ENCODE assay signal across 20 cellular contexts in the genomic region with DNA sequence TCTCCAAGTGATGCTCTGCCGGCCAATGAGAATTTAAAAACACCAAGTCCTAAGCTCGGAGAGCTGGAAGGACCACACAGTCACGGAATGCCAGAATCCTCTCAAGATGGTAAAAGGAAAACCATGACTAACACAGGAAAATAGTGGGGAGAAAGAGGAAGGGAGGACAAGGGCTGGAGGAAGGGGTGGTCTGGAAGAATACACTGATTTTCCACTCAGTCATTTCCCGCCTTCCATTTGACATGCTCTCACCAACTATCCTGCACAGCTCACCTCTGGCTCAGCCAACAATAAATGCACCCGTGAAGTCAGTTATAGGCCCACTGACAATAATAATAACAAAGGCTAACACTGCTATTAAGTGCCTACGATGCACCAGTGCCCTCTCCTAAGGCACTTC. TPM values are rescaled to one million over a fixed set of nuclear protein-coding genes. Genes with fewer than 3 reads are reported as not detected.
DNase-seq lines count a peak whose midpoint lies in the region; ATAC-seq, FAIRE-seq and TF ChIP-seq lines count a peak whose summit lies in the region.
"Had no signal": no experiment of that assay in that cellular context is flagged by ENCODE, and none has a peak within 500 bp of the region (broad histone marks: within the 10 kb centered on the region; RNA-seq: fewer than 3 reads in every experiment).

No MANE protein-coding gene starts in this region.

- H3K4me3 ChIP-seq in astrocyte (ENCODE audit: insufficient read depth, low read depth, low read length), result no peak overlapping the region

- no peak overlapping the region for H2AFZ ChIP-seq in astrocyte (ENCODE audit: low read depth, low read length)

- H3K27me3 Mint-ChIP-seq in activated T-cell treated with anti-CD3 and anti-CD28 coated beads, Interleukin-2, amount 50 U/mL, for 24 hours, result no peaks in the 10 kb centered on the region
- H3K27me3 Mint-ChIP-seq in astrocyte (ENCODE audit: low read depth, unreplicated experiment) (no peaks in the 10 kb centered on the region), glutamatergic neuron (ENCODE audit: unreplicated experiment) (peaks cover 5% of the 10 kb centered on the region)
- H3K27me3 Mint-ChIP-seq: B cell had no signal

- TF ChIP-seq CTCF in astrocyte (IDR thresholded peaks at IDR 0.05; ENCODE audit: insufficient read depth, low read depth, low read length) (no peak), glutamatergic neuron (IDR thresholded peaks at IDR 0.05; ENCODE audit: partially characterized antibody, unreplicated experiment) (no peak)

- peak overlapping the region; percentile 0 for H3K9ac ChIP-seq in astrocyte (ENCODE audit: low read length)

- no peak overlapping the region for H3K4me3 Mint-ChIP-seq in activated T-cell treated with anti-CD3 and anti-CD28 coated beads, Interleukin-2, amount 50 U/mL, for 24 hours
- H3K4me3 Mint-ChIP-seq in astrocyte (ENCODE audit: unreplicated experiment) (no peak overlapping the region), glutamatergic neuron (ENCODE audit: unreplicated experiment) (no peak overlapping the region)
- no peak overlapping the region for H3K4me3 Mint-ChIP-seq in stimulated activated effector memory CD8-positive, alpha-beta T cell treated with anti-CD3 and anti-CD28 coated beads, Interleukin-12 subunit alpha, Interleukin-12 subunit beta, amount 100 ng/mL, for 72 hours
- H3K4me3 Mint-ChIP-seq: B cell, CD14-positive monocyte, H9 had no signal

- H3K27ac Mint-ChIP-seq in activated T-cell treated with anti-CD3 and anti-CD28 coated beads, Interleukin-2, amount 50 U/mL, for 24 hours, result peak overlapping the region; percentile 59
- peak overlapping the region; percentile 13 for H3K27ac Mint-ChIP-seq in astrocyte (ENCODE audit: unreplicated experiment)
- H3K27ac Mint-ChIP-seq in glutamatergic neuron (ENCODE audit: unreplicated experiment), result peak overlapping the region; percentile 18
- peak overlapping the region; percentile 70 for H3K27ac Mint-ChIP-seq in stimulated activated effector memory CD8-positive, alpha-beta T cell treated with anti-CD3 and anti-CD28 coated beads, Interleukin-12 subunit alpha, Interleukin-12 subunit beta, amount 100 ng/mL, for 72 hours
- H3K27ac Mint-ChIP-seq: B cell had no signal

- H3K9me3 Mint-ChIP-seq in activated T-cell treated with anti-CD3 and anti-CD28 coated beads, Interleukin-2, amount 50 U/mL, for 24 hours, result no peaks in the 10 kb centered on the region
- no peaks in the 10 kb centered on the region for H3K9me3 Mint-ChIP-seq in astrocyte (ENCODE audit: unreplicated experiment)
- H3K9me3 Mint-ChIP-seq in glutamatergic neuron (ENCODE audit: unreplicated experiment), result no peaks in the 10 kb centered on the region
- H3K9me3 Mint-ChIP-seq in stimulated activated effector memory CD8-positive, alpha-beta T cell treated with anti-CD3 and anti-CD28 coated beads, Interleukin-12 subunit alpha, Interleukin-12 subunit beta, amount 100 ng/mL, for 72 hours, result no peaks in the 10 kb centered on the region
- H3K9me3 Mint-ChIP-seq: CD14-positive monocyte, H9 had no signal

- H3K79me2 ChIP-seq in astrocyte (ENCODE audit: insufficient read depth, low read length), result peaks cover 94% of the 10 kb centered on the region

- H3K36me3 ChIP-seq in astrocyte (ENCODE audit: insufficient read depth, low read length), result no peaks in the 10 kb centered on the region

- no peaks in the 10 kb centered on the region for H3K9me3 ChIP-seq in astrocyte (ENCODE audit: insufficient read depth, low read depth, low read length)

- H3K4me1 ChIP-seq in astrocyte (ENCODE audit: insufficient read depth, low read length), result peaks cover 31% of the 10 kb centered on the region

- ATAC-seq in stimulated activated effector memory CD8-positive, alpha-beta T cell treated with anti-CD3 and anti-CD28 coated beads, Interleukin-12 subunit alpha, Interleukin-12 subunit beta, amount 100 ng/mL, for 72 hours, result no peak

- no peak for DNase-seq in activated T-cell treated with anti-CD3 and anti-CD28 coated beads, Interleukin-2, amount 50 U/mL, for 24 hours
- no peak for DNase-seq in activated T-cell treated with anti-CD3 and anti-CD28 coated beads, Interleukin-2, amount 50 U/mL, for 1 hour
- no peak for DNase-seq in astrocyte (ENCODE audit: low read depth)
- DNase-seq in glutamatergic neuron, result no peak
- DNase-seq in stimulated activated effector memory CD8-positive, alpha-beta T cell treated with anti-CD3 and anti-CD28 coated beads, Interleukin-12 subunit alpha, Interleukin-12 subunit beta, amount 100 ng/mL, for 72 hours (ENCODE audit: low spot score in 2 of 2), result no peak
- no peak for DNase-seq in Ammon's horn (ENCODE audit: low spot score)
- no peak for DNase-seq in substantia nigra (lab: John Stamatoyannopoulos, UW)
- DNase-seq in NCI-H345 treated with DMSO at 0.1 percent for 48 hours (lab: John Stamatoyannopoulos, UW; ENCODE audit: unreplicated experiment), result no peak
- DNase-seq: DMS53, EL, H9, Kasumi-1, NCI-H1694, NCI-H2081 treated with DMSO at 0.1 percent for 48 hours, NCI-H446 treated with DMSO at 0.1 percent for 48 hours, NCI-H526 treated with DMSO at 0.1 percent for 48 hours, SHP77 had no signal

- peaks cover 73% of the 10 kb centered on the region for H3K4me1 Mint-ChIP-seq in activated T-cell treated with anti-CD3 and anti-CD28 coated beads, Interleukin-2, amount 50 U/mL, for 24 hours (ENCODE audit: low read depth)
- H3K4me1 Mint-ChIP-seq in astrocyte (ENCODE audit: low read depth, unreplicated experiment), result peaks cover 47% of the 10 kb centered on the region
- peaks cover 16% of the 10 kb centered on the region for H3K4me1 Mint-ChIP-seq in glutamatergic neuron (ENCODE audit: low read depth, unreplicated experiment)
- H3K4me1 Mint-ChIP-seq in stimulated activated effector memory CD8-positive, alpha-beta T cell treated with anti-CD3 and anti-CD28 coated beads, Interleukin-12 subunit alpha, Interleukin-12 subunit beta, amount 100 ng/mL, for 72 hours, result peaks cover 68% of the 10 kb centered on the region

- H3K27ac ChIP-seq in astrocyte (ENCODE audit: low read depth, low read length) (no peak overlapping the region), substantia nigra (ENCODE audit: low read depth, low read length, poor library complexity, severe bottlenecking) (no peak overlapping the region)

- H3K27me3 ChIP-seq in astrocyte (ENCODE audit: insufficient read depth, low read length), result no peaks in the 10 kb centered on the region

- H4K20me1 ChIP-seq in astrocyte (ENCODE audit: insufficient read depth, low read length), result peaks cover 88% of the 10 kb centered on the region

- FAIRE-seq in astrocyte (lab: Jason Lieb, UNC), result no peak
- FAIRE-seq: D721Med had no signal

- H3K36me3 Mint-ChIP-seq in activated T-cell treated with anti-CD3 and anti-CD28 coated beads, Interleukin-2, amount 50 U/mL, for 24 hours (ENCODE audit: low read depth), result peaks cover 29% of the 10 kb centered on the region
- H3K36me3 Mint-ChIP-seq in astrocyte (ENCODE audit: low read depth, unreplicated experiment) (peaks cover 2% of the 10 kb centered on the region), glutamatergic neuron (ENCODE audit: unreplicated experiment) (no peaks in the 10 kb centered on the region)
- H3K36me3 Mint-ChIP-seq in stimulated activated effector memory CD8-positive, alpha-beta T cell treated with anti-CD3 and anti-CD28 coated beads, Interleukin-12 subunit alpha, Interleukin-12 subunit beta, amount 100 ng/mL, for 72 hours, result no peaks in the 10 kb centered on the region

- H3K4me2 ChIP-seq in astrocyte (ENCODE audit: low read length), result peak overlapping the region; percentile 26

RNA-seq across cellular contexts. Expression of gene SLC7A1, which starts 31.5 kb away (rescaled TPM):
- total RNA-seq in astrocyte (112 and 115 TPM in 2 replicates), glutamatergic neuron (ENCODE audit: unreplicated experiment) (89.8 TPM)

Comparison
In these comparisons a context has a peak if more than half of its experiments do, and no peak if none do; other contexts are left out.
1. H3K27ac Mint-ChIP-seq: peak in every context shown above with its lines; median percentile 70 in stimulated activated effector memory CD8-positive, alpha-beta T cell treated with anti-CD3 and anti-CD28 coated beads, Interleukin-12 subunit alpha, Interleukin-12 subunit beta, amount 100 ng/mL, for 72 hours; 59 in activated T-cell treated with anti-CD3 and anti-CD28 coated beads, Interleukin-2, amount 50 U/mL, for 24 hours; 18 in glutamatergic neuron; 13 in astrocyte.